ENCODE assay signal across 11 cellular contexts in genomic region chr11:27012254-27012921, GRCh38. TPM values are rescaled to one million over a fixed set of nuclear protein-coding genes. Genes with fewer than 3 reads are reported as not detected.
DNase-seq lines count a peak whose midpoint lies in the region; ATAC-seq, FAIRE-seq and TF ChIP-seq lines count a peak whose summit lies in the region.
"Had no signal": no experiment of that assay in that cellular context is flagged by ENCODE, and none has a peak within 500 bp of the region (broad histone marks: within the 10 kb centered on the region; RNA-seq: fewer than 3 reads in every experiment).

No MANE protein-coding gene starts in this region.

- no peaks in the 10 kb centered on the region for H3K4me1 Mint-ChIP-seq in activated T-cell treated with anti-CD3 and anti-CD28 coated beads, Interleukin-2, amount 50 U/mL, for 24 hours (ENCODE audit: low read depth)
- H3K4me1 Mint-ChIP-seq: activated naive CD4-positive, alpha-beta T cell treated with anti-CD3 and anti-CD28 coated beads, Interleukin-2, amount 50 U/mL, for 24 hours had no signal

- H3K36me3 Mint-ChIP-seq in activated T-cell treated with anti-CD3 and anti-CD28 coated beads, Interleukin-2, amount 50 U/mL, for 24 hours (ENCODE audit: low read depth), result no peaks in the 10 kb centered on the region
- H3K36me3 Mint-ChIP-seq: activated naive CD4-positive, alpha-beta T cell treated with anti-CD3 and anti-CD28 coated beads, Interleukin-2, amount 50 U/mL, for 24 hours had no signal

- TF ChIP-seq CTCF in omental fat pad (IDR thresholded peaks at IDR 0.05), result no peak

- no peak overlapping the region for H3K4me3 Mint-ChIP-seq in activated T-cell treated with anti-CD3 and anti-CD28 coated beads, Interleukin-2, amount 50 U/mL, for 24 hours
- H3K4me3 Mint-ChIP-seq: activated naive CD4-positive, alpha-beta T cell treated with anti-CD3 and anti-CD28 coated beads, Interleukin-2, amount 50 U/mL, for 24 hours had no signal

- ATAC-seq in omental fat pad (ENCODE audit: low FRiP score), result peak; percentile 45

- H3K27ac Mint-ChIP-seq in activated T-cell treated with anti-CD3 and anti-CD28 coated beads, Interleukin-2, amount 50 U/mL, for 24 hours, result no peak overlapping the region
- H3K27ac Mint-ChIP-seq: activated naive CD4-positive, alpha-beta T cell treated with anti-CD3 and anti-CD28 coated beads, Interleukin-2, amount 50 U/mL, for 24 hours had no signal

- FAIRE-seq in H54 (lab: Jason Lieb, UNC), result no peak

- H3K27me3 Mint-ChIP-seq in activated T-cell treated with anti-CD3 and anti-CD28 coated beads, Interleukin-2, amount 50 U/mL, for 24 hours, result no peaks in the 10 kb centered on the region
- H3K27me3 Mint-ChIP-seq: activated naive CD4-positive, alpha-beta T cell treated with anti-CD3 and anti-CD28 coated beads, Interleukin-2, amount 50 U/mL, for 24 hours had no signal

- peak; percentile 66 for DNase-seq in COLO829 (ENCODE audit: low spot score)
- peak; percentile 48 for DNase-seq in MV-4-11 (lab: John Stamatoyannopoulos, UW)
- DNase-seq in dedifferentiated amniotic fluid mesenchymal stem cell (ENCODE audit: extremely low spot score), result peak; percentile 46
- no peak for DNase-seq in omental fat pad (ENCODE audit: low spot score)
- DNase-seq in activated gamma-delta T cell treated with Interleukin-2 at 50 U/mL for 16 hours, result no peak
- DNase-seq in NCI-H2196 treated with DMSO at 0.1 percent for 48 hours (lab: John Stamatoyannopoulos, UW; ENCODE audit: unreplicated experiment), result no peak
- no peak for DNase-seq in activated T-cell treated with anti-CD3 and anti-CD28 coated beads, Interleukin-2, amount 50 U/mL, for 24 hours
- DNase-seq in H54 (ENCODE audit: insufficient read length, low spot score), result no peak
- DNase-seq: stimulated activated CD4-positive, alpha-beta T cell treated with anti-CD3 and anti-CD28 coated beads, Interleukin-4, amount 100 ng/mL, for 1 hour had no signal

- no peaks in the 10 kb centered on the region for H3K9me3 Mint-ChIP-seq in activated T-cell treated with anti-CD3 and anti-CD28 coated beads, Interleukin-2, amount 50 U/mL, for 24 hours
- H3K9me3 Mint-ChIP-seq: activated naive CD4-positive, alpha-beta T cell treated with anti-CD3 and anti-CD28 coated beads, Interleukin-2, amount 50 U/mL, for 24 hours had no signal

- no peak for TF ChIP-seq POLR2A in H54 (IDR thresholded peaks at IDR 0.05; ENCODE audit: low read depth, low read length)

RNA-seq across cellular contexts. Expression of gene FIBIN, which starts 18.5 kb away (rescaled TPM):
- total RNA-seq in omental fat pad, result 10 to 100 TPM in 3 of 4 donors, 1 to 10 TPM in 1; 8.9 to 31.8 (median 24.8) TPM
- total RNA-seq: T-helper 2 cell treated with Interferon-gamma antibody and Interleukin-4, amounts not matched to agents 100 ng/mL and 5 ng/mL, for 36 hours had no signal

RNA-seq across cellular contexts. Expression of gene BBOX1, which starts 28.2 kb away (rescaled TPM):
- not detected for total RNA-seq in omental fat pad
- total RNA-seq: T-helper 2 cell treated with Interferon-gamma antibody and Interleukin-4, amounts not matched to agents 100 ng/mL and 5 ng/mL, for 36 hours had no signal

Comparison
In these comparisons a context has a peak if more than half of its experiments do, and no peak if none do; other contexts are left out.
1. DNase-seq: peak in COLO829 (single experiment), MV-4-11 (single experiment) and dedifferentiated amniotic fluid mesenchymal stem cell (single experiment); none in omental fat pad (single experiment), activated gamma-delta T cell treated with Interleukin-2 at 50 U/mL for 16 hours (single experiment), NCI-H2196 treated with DMSO at 0.1 percent for 48 hours (single experiment), activated T-cell treated with anti-CD3 and anti-CD28 coated beads, Interleukin-2, amount 50 U/mL, for 24 hours (single experiment) and H54 (single experiment).